Comparison of ENCODE assay signal across 1 cellular context in the genomic region with DNA sequence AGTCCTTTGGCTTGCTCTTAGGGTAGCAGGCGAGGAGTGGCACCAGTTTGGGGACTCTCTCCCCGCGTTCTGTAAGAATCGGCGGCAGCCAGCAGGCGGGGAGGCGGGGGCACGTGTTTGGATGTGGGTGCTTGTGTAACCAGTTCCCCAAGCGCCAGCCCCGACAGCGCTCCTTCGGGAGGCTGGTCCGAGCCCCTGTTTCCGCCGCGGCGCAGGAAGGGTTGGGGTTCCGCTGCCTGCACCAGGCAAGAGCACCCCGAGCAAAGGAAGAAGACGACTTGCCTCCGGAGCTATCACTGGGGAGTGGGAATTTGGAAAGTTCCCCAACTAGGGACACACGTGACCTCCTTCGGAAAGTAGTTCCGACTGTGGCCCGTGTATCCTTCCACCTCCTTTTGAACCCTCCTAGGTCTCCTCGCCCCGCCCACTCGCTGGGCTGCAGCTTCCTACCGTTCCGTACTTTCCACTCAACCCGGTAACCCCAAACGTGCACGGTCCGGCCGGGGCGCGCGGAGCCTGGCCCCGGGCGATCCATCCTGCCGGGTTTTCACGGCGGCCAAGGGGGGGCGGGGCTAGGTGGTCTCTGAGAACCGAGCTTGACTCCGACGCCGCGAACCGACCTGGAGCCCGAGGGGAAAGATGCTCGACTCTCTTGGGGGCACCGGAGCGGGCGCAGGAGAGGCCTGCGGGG.
TF ChIP-seq lines count a peak whose summit lies in the region.

No MANE protein-coding gene starts in this region.

TF ChIP-seq in HepG2, 621 proteins besides CTCF, POLR2A, EP300 and RAD21 (continued from another document and continues in another):
- TF ChIP-seq, protein P1, sequence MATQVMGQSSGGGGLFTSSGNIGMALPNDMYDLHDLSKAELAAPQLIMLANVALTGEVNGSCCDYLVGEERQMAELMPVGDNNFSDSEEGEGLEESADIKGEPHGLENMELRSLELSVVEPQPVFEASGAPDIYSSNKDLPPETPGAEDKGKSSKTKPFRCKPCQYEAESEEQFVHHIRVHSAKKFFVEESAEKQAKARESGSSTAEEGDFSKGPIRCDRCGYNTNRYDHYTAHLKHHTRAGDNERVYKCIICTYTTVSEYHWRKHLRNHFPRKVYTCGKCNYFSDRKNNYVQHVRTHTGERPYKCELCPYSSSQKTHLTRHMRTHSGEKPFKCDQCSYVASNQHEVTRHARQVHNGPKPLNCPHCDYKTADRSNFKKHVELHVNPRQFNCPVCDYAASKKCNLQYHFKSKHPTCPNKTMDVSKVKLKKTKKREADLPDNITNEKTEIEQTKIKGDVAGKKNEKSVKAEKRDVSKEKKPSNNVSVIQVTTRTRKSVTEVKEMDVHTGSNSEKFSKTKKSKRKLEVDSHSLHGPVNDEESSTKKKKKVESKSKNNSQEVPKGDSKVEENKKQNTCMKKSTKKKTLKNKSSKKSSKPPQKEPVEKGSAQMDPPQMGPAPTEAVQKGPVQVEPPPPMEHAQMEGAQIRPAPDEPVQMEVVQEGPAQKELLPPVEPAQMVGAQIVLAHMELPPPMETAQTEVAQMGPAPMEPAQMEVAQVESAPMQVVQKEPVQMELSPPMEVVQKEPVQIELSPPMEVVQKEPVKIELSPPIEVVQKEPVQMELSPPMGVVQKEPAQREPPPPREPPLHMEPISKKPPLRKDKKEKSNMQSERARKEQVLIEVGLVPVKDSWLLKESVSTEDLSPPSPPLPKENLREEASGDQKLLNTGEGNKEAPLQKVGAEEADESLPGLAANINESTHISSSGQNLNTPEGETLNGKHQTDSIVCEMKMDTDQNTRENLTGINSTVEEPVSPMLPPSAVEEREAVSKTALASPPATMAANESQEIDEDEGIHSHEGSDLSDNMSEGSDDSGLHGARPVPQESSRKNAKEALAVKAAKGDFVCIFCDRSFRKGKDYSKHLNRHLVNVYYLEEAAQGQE (IDR thresholded peaks at IDR 0.05; ENCODE audit: borderline replicate concordance in 1 of 2, low read depth in 1 of 2, low read length in 2 of 2), result peak in 1 of 2 experiments; percentile 65; a peak in 2 of 4 replicates
- TF ChIP-seq ZNF496 (CRISPR knock-in tag; IDR thresholded peaks at IDR 0.05; ENCODE audit: insufficient replicate concordance), result no peak
- TF ChIP-seq, protein P2, sequence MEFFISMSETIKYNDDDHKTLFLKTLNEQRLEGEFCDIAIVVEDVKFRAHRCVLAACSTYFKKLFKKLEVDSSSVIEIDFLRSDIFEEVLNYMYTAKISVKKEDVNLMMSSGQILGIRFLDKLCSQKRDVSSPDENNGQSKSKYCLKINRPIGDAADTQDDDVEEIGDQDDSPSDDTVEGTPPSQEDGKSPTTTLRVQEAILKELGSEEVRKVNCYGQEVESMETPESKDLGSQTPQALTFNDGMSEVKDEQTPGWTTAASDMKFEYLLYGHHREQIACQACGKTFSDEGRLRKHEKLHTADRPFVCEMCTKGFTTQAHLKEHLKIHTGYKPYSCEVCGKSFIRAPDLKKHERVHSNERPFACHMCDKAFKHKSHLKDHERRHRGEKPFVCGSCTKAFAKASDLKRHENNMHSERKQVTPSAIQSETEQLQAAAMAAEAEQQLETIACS (CRISPR knock-in tag; IDR thresholded peaks at IDR 0.05), result peak; percentile 92
- 0 out of 2 replicates have a peak, but pooled peaks have one; percentile 37 for TF ChIP-seq GMEB2 (CRISPR knock-in tag; IDR thresholded peaks at IDR 0.05; ENCODE audit: low read depth)
- TF ChIP-seq ZSCAN21 (CRISPR knock-in tag; IDR thresholded peaks at IDR 0.05; ENCODE audit: borderline replicate concordance), result peak; percentile 86; the same call in 1 of the 2 replicates
- TF ChIP-seq, protein P3, sequence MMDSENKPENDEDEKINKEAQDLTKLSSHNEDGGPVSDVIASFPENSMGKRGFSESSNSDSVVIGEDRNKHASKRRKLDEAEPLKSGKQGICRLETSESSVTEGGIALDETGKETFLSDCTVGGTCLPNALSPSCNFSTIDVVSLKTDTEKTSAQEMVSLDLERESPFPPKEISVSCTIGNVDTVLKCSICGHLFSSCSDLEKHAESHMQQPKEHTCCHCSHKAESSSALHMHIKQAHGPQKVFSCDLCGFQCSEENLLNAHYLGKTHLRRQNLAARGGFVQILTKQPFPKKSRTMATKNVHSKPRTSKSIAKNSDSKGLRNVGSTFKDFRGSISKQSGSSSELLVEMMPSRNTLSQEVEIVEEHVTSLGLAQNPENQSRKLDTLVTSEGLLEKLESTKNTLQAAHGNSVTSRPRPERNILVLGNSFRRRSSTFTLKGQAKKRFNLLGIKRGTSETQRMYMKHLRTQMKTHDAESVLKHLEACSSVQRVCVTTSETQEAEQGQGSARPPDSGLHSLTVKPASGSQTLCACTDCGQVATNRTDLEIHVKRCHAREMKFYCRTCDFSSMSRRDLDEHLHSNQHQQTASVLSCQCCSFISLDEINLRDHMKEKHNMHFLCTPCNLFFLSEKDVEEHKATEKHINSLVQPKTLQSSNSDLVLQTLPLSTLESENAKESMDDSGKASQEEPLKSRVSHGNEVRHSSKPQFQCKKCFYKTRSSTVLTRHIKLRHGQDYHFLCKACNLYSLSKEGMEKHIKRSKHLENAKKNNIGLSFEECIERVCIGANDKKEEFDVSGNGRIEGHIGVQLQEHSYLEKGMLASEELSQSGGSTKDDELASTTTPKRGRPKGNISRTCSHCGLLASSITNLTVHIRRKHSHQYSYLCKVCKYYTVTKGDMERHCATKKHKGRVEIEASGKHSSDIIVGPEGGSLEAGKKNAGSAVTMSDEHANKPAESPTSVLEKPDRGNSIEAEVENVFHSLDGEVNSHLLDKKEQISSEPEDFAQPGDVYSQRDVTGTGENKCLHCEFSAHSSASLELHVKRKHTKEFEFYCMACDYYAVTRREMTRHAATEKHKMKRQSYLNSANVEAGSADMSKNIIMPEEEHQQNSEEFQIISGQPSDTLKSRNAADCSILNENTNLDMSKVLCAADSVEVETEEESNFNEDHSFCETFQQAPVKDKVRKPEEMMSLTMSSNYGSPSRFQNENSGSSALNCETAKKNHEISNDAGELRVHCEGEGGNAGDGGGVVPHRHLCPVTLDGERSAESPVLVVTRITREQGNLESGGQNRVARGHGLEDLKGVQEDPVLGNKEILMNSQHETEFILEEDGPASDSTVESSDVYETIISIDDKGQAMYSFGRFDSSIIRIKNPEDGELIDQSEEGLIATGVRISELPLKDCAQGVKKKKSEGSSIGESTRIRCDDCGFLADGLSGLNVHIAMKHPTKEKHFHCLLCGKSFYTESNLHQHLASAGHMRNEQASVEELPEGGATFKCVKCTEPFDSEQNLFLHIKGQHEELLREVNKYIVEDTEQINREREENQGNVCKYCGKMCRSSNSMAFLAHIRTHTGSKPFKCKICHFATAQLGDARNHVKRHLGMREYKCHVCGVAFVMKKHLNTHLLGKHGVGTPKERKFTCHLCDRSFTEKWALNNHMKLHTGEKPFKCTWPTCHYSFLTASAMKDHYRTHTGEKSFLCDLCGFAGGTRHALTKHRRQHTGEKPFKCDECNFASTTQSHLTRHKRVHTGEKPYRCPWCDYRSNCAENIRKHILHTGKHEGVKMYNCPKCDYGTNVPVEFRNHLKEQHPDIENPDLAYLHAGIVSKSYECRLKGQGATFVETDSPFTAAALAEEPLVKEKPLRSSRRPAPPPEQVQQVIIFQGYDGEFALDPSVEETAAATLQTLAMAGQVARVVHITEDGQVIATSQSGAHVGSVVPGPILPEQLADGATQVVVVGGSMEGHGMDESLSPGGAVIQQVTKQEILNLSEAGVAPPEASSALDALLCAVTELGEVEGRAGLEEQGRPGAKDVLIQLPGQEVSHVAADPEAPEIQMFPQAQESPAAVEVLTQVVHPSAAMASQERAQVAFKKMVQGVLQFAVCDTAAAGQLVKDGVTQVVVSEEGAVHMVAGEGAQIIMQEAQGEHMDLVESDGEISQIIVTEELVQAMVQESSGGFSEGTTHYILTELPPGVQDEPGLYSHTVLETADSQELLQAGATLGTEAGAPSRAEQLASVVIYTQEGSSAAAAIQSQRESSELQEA (CRISPR knock-in tag; IDR thresholded peaks at IDR 0.05; ENCODE audit: not compliant biosample characterization), result peak; percentile 93
- TF ChIP-seq FUBP1 (CRISPR knock-in tag; IDR thresholded peaks at IDR 0.05; ENCODE audit: borderline replicate concordance), result no peak; the same call in 1 of the 2 replicates
- no peak; the same call in 1 of the 2 replicates for TF ChIP-seq ZNF670 (CRISPR knock-in tag; IDR thresholded peaks at IDR 0.05; ENCODE audit: borderline replicate concordance)
- peak; percentile 78; the same call in 1 of the 2 replicates for TF ChIP-seq KMT2A (CRISPR knock-in tag; IDR thresholded peaks at IDR 0.05)
- TF ChIP-seq ZNF615 (CRISPR knock-in tag; IDR thresholded peaks at IDR 0.05; ENCODE audit: borderline replicate concordance), result no peak; the same call in none of the 2 replicates
- TF ChIP-seq SP5 (CRISPR knock-in tag; IDR thresholded peaks at IDR 0.05; ENCODE audit: borderline replicate concordance, low read depth), result peak; percentile 90
- TF ChIP-seq ZNF616 (CRISPR knock-in tag; IDR thresholded peaks at IDR 0.05; ENCODE audit: low read depth), result no peak
- 0 out of 2 replicates have a peak, but pooled peaks have one; percentile 53 for TF ChIP-seq ONECUT2 (CRISPR knock-in tag; IDR thresholded peaks at IDR 0.05)
- no peak for TF ChIP-seq SNAPC2 (CRISPR knock-in tag; IDR thresholded peaks at IDR 0.05)
- peak; percentile 79; the same call in 1 of the 2 replicates for TF ChIP-seq KLF9 (CRISPR knock-in tag; IDR thresholded peaks at IDR 0.05; ENCODE audit: low read depth)
- no peak for TF ChIP-seq ZNF549 (CRISPR knock-in tag; IDR thresholded peaks at IDR 0.05)
- peak; percentile 82 for TF ChIP-seq PITX1 (CRISPR knock-in tag; IDR thresholded peaks at IDR 0.05)
- TF ChIP-seq ZNF766 (CRISPR knock-in tag; IDR thresholded peaks at IDR 0.05; ENCODE audit: borderline replicate concordance), result peak; percentile 78
- no peak for TF ChIP-seq SYNCRIP (IDR thresholded peaks at IDR 0.05; ENCODE audit: insufficient read depth, low read depth, low read length)
- TF ChIP-seq ZNF674 (CRISPR knock-in tag; IDR thresholded peaks at IDR 0.05; ENCODE audit: low read depth), result 0 out of 2 replicates have a peak, but pooled peaks have one; percentile 44
- TF ChIP-seq, protein P4, sequence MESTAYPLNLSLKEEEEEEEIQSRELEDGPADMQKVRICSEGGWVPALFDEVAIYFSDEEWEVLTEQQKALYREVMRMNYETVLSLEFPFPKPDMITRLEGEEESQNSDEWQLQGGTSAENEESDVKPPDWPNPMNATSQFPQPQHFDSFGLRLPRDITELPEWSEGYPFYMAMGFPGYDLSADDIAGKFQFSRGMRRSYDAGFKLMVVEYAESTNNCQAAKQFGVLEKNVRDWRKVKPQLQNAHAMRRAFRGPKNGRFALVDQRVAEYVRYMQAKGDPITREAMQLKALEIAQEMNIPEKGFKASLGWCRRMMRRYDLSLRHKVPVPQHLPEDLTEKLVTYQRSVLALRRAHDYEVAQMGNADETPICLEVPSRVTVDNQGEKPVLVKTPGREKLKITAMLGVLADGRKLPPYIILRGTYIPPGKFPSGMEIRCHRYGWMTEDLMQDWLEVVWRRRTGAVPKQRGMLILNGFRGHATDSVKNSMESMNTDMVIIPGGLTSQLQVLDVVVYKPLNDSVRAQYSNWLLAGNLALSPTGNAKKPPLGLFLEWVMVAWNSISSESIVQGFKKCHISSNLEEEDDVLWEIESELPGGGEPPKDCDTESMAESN (CRISPR knock-in tag; conservative IDR thresholded peaks at IDR 0.05), result peak; percentile 67
- peak; percentile 23; the same call in 1 of the 2 replicates for TF ChIP-seq ZSCAN31 (CRISPR knock-in tag; IDR thresholded peaks at IDR 0.05; ENCODE audit: low read depth)
- TF ChIP-seq PRDM4 (CRISPR knock-in tag; IDR thresholded peaks at IDR 0.05; ENCODE audit: borderline replicate concordance), result no peak
- 0 out of 2 replicates have a peak, but pooled peaks have one; percentile 44 for TF ChIP-seq ZNF775 (CRISPR knock-in tag; IDR thresholded peaks at IDR 0.05; ENCODE audit: borderline replicate concordance)
- peak; percentile 54; the same call in 1 of the 2 replicates for TF ChIP-seq GATA4 (IDR thresholded peaks at IDR 0.05; ENCODE audit: borderline replicate concordance, low read depth)
- no peak for TF ChIP-seq TEAD3 (CRISPR knock-in tag; optimal IDR thresholded peaks at IDR 0.05; ENCODE audit: borderline replicate concordance)
